8 cellular contexts compared by ENCODE assay signal in genomic region chr15:31352283-31352880, GRCh38. TPM values are rescaled to one million over a fixed set of nuclear protein-coding genes. Genes with fewer than 3 reads are reported as not detected.
DNase-seq lines count a peak whose midpoint lies in the region; ATAC-seq, FAIRE-seq and TF ChIP-seq lines count a peak whose summit lies in the region.

No MANE protein-coding gene starts in this region.

- H3K4me3 ChIP-seq in Loucy (ENCODE audit: low read length, poor library complexity, severe bottlenecking) (peak overlapping the region; percentile 50), breast epithelium (no peak overlapping the region)

- H3K4me2 ChIP-seq in Loucy (ENCODE audit: low read depth, low read length, poor library complexity, severe bottlenecking) = peak overlapping the region; percentile 75

- DNase-seq in breast epithelium (ENCODE audit: low spot score in 2 of 2) = no peak
- no peak for DNase-seq in naive B cell
- no peak for DNase-seq in GM19240 (ENCODE audit: insufficient read length, low spot score)
- no peak for DNase-seq in RCC 7860 (ENCODE audit: low spot score)
- no peak for DNase-seq in SW480 (ENCODE audit: low spot score)

- no peaks in the 10 kb centered on the region for H3K9me2 ChIP-seq in Loucy (replicated peaks; ENCODE audit: low read depth, low read length)

- H3K36me3 ChIP-seq in Loucy (ENCODE audit: insufficient read depth, low read length) (peaks cover 16% of the 10 kb centered on the region; the same call in 1 of the 2 replicates), breast epithelium (no peaks in the 10 kb centered on the region)

- H3K4me3 Mint-ChIP-seq in naive B cell = peak overlapping the region; percentile 66 to 94 (median 87)

- intact Hi-C loops in breast epithelium (cut with DNase I; ENCODE audit: low total_unique reads) = no loop called here

- no peak for TF ChIP-seq POLR2A in breast epithelium (IDR thresholded peaks at IDR 0.05)

- FAIRE-seq in RCC 7860 (lab: Jason Lieb, UNC) = no peak

- H3K4me1 ChIP-seq in Loucy (ENCODE audit: insufficient read depth, low read length, poor library complexity, severe bottlenecking) = peaks cover 29% of the 10 kb centered on the region
- peaks cover 8 to 16% of the 10 kb centered on the region in 2 donors for H3K4me1 ChIP-seq in breast epithelium

- no peak for ATAC-seq in naive B cell (ENCODE audit: low read depth in 2 of 2)
- ATAC-seq in GM18907 (IDR thresholded peaks at IDR 0.05; ENCODE audit: unreplicated experiment) = no peak

- TF ChIP-seq CTCF in C4-2B (conservative IDR thresholded peaks at IDR 0.05) (no peak), Loucy (conservative IDR thresholded peaks at IDR 0.05; ENCODE audit: low read length) (no peak), breast epithelium (IDR thresholded peaks at IDR 0.05) (no peak)

- H3K27me3 Mint-ChIP-seq in naive B cell = no peaks in the 10 kb centered on the region

- peak overlapping the region; percentile 70 for H3K9ac ChIP-seq in Loucy (ENCODE audit: low read depth, low read length, poor library complexity, severe bottlenecking)

- H3F3A ChIP-seq in Loucy (ENCODE audit: low read depth) = no peaks in the 10 kb centered on the region

- peaks cover 0 to 8% of the 10 kb centered on the region in 2 donors for H3K36me3 Mint-ChIP-seq in naive B cell

- H3K4me1 Mint-ChIP-seq in naive B cell = peaks cover 76 to 99% (median 92%) of the 10 kb centered on the region in 3 donors

- peaks cover 48% of the 10 kb centered on the region for H4K20me1 ChIP-seq in Loucy (ENCODE audit: insufficient read depth, low read length, poor library complexity, severe bottlenecking)

- H3K27me3 ChIP-seq in Loucy (ENCODE audit: insufficient read depth, low read length, poor library complexity, severe bottlenecking) (no peaks in the 10 kb centered on the region), breast epithelium (no peaks in the 10 kb centered on the region)

- H3K27ac Mint-ChIP-seq in naive B cell = peak overlapping the region; percentile 98 to 99 (median 99)

- peaks cover 100% of the 10 kb centered on the region for H3K79me2 ChIP-seq in Loucy (ENCODE audit: insufficient read depth, low read length)

- H3K9me3 ChIP-seq in Loucy (ENCODE audit: insufficient read depth, low read depth, low read length) (no peaks in the 10 kb centered on the region), breast epithelium (no peaks in the 10 kb centered on the region)

- H2AFZ ChIP-seq in Loucy (ENCODE audit: low read length) = no peak overlapping the region

- H3K27ac ChIP-seq in C4-2B (peak overlapping the region; percentile 60), breast epithelium (peak overlapping the region; percentile 71 to 87)

- H3K9me3 Mint-ChIP-seq in naive B cell = no peaks in the 10 kb centered on the region

RNA-seq across cellular contexts. Expression of gene KLF13, which starts 25.7 kb away (rescaled TPM):
- total RNA-seq in breast epithelium = 10 to 100 TPM; 26.3 to 52.2 (median 28.2) TPM
- polyA plus RNA-seq in naive B cell (ENCODE audit: low read depth in 6 of 6) = 10 to 100 TPM; 16.6 to 58.8 (median 40.0) TPM
